Comparison of ENCODE assay signal across 17 cellular contexts in the genomic region with DNA sequence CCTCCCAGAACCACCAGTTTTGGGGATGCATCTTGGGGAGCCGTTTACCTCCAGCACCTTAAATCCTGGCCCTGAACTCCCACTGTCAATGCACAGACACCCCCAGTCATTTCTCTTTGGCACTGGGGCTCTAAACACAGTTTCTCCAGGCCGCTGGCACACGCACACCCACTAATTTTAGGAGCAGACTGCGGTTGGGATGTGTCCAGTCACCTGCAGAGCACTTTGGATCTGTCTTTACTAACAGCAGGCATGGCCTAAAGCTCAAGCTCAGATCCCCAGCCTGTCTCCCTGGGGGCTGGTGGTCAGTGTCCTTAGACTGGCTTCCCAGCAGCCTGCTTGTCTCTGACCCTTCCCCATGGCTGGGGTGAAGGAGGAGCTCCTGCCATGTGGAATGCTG. TPM values are rescaled to one million over a fixed set of nuclear protein-coding genes. Genes with fewer than 3 reads are reported as not detected.
"Had no signal": no experiment of that assay in that cellular context is flagged by ENCODE, and none has a peak within 500 bp of the region (broad histone marks: within the 10 kb centered on the region; RNA-seq: fewer than 3 reads in every experiment).

No MANE protein-coding gene starts in this region.

- H3K4me3 Mint-ChIP-seq: activated CD4-positive, alpha-beta T cell treated with anti-CD3 and anti-CD28 coated beads, Interleukin-2, amount 10 ng/mL, durations not matched to agents 7 days and 5 days; activated naive CD4-positive, alpha-beta T cell treated with anti-CD3 and anti-CD28 coated beads, Interleukin-2, amount 50 U/mL, for 24 hours; endodermal cell; immature natural killer cell; mesothelial cell of epicardium; neural crest cell; T-helper 2 cell treated with Interferon-gamma antibody and Interleukin-4, amounts not matched to agents 5 μg/mL and 100 μg/mL, for 36 hours had no signal

- DNase-seq: activated CD4-positive, alpha-beta T cell treated with anti-CD3 and anti-CD28 coated beads, Interleukin-2, amount 10 ng/mL, durations not matched to agents 7 days and 5 days; activated CD4-positive, CD25-positive, alpha-beta regulatory T cell; activated T-cell treated with anti-CD3 and anti-CD28 coated beads for 4 hours; amniotic stem cell; body of pancreas; central memory CD4-positive, alpha-beta T cell; endodermal cell; head of caudate nucleus; immature natural killer cell; stimulated activated CD4-positive, alpha-beta T cell treated with anti-CD3 and anti-CD28 coated beads, Interleukin-2, amount 100 ng/mL, for 24 hours; tibial artery had no signal

- ATAC-seq: body of pancreas had no signal

- H3K27ac Mint-ChIP-seq: activated naive CD4-positive, alpha-beta T cell treated with anti-CD3 and anti-CD28 coated beads, Interleukin-2, amount 50 U/mL, for 24 hours; endodermal cell; immature natural killer cell; mesothelial cell of epicardium; T-helper 2 cell treated with Interferon-gamma antibody and Interleukin-4, amounts not matched to agents 5 μg/mL and 100 μg/mL, for 36 hours had no signal

- H3K9me3 Mint-ChIP-seq: activated CD4-positive, alpha-beta T cell treated with anti-CD3 and anti-CD28 coated beads, Interleukin-2, amount 10 ng/mL, durations not matched to agents 7 days and 5 days; activated naive CD4-positive, alpha-beta T cell treated with anti-CD3 and anti-CD28 coated beads, Interleukin-2, amount 50 U/mL, for 24 hours; endodermal cell; immature natural killer cell; mesothelial cell of epicardium; neural crest cell; T-helper 2 cell treated with Interferon-gamma antibody and Interleukin-4, amounts not matched to agents 5 μg/mL and 100 μg/mL, for 36 hours had no signal

- H3K4me1 Mint-ChIP-seq: mesothelial cell of epicardium had no signal

- H3K4me1 ChIP-seq: body of pancreas had no signal

- H3K27me3 ChIP-seq: body of pancreas, tibial artery had no signal

- H3K36me3 Mint-ChIP-seq: mesothelial cell of epicardium had no signal

- H3K4me3 ChIP-seq: body of pancreas, lung, tibial artery had no signal

- H3K27me3 Mint-ChIP-seq: activated CD4-positive, alpha-beta T cell treated with anti-CD3 and anti-CD28 coated beads, Interleukin-2, amount 10 ng/mL, durations not matched to agents 7 days and 5 days; activated naive CD4-positive, alpha-beta T cell treated with anti-CD3 and anti-CD28 coated beads, Interleukin-2, amount 50 U/mL, for 24 hours had no signal

- H3K27ac ChIP-seq: body of pancreas, tibial artery had no signal

- H3K9me3 ChIP-seq: body of pancreas, tibial artery had no signal

RNA-seq across cellular contexts. Expression of a gene that starts 49.9 kb away (rescaled TPM):
- total RNA-seq: epithelial cell of proximal tubule had no signal
